ENCODE assay signal across 11 cellular contexts in the genomic region with DNA sequence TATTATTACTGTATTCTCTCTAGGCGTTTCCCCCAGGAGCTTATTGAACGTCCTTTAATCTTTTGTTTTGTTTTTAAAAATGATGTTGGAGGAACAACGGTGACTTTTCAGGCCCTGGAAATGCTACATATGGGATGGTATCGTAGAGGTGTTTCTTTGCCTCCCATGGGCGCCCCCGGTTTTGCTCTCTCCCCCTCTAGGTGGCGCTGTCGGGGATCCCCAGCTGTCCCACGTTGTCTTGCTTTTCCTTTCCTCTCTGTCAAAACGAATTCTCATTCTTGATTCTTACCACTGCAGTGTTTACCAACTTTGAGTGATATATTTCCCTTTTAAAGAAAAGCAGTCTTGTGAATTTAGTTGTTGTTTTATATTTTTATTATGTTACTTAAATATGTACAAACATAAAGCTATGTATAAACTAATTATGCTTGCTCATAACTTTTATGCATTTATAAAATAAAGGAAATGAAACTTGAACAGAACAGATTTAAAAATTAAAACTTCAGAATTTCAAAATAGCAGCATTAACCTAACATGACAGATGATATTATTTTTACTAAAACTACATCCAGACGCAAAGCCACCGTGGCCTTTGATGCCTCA.
DNase-seq lines count a peak whose midpoint lies in the region; ATAC-seq and TF ChIP-seq lines count a peak whose summit lies in the region.
"Had no signal": no experiment of that assay in that cellular context is flagged by ENCODE, and none has a peak within 500 bp of the region (broad histone marks: within the 10 kb centered on the region; RNA-seq: fewer than 3 reads in every experiment).

No MANE protein-coding gene starts in this region.

- H3K4me3 Mint-ChIP-seq in naive thymus-derived CD8-positive, alpha-beta T cell = no peak overlapping the region
- H3K4me3 Mint-ChIP-seq: activated B cell treated with CpG ODN at 0.5 μM for 24 hours, mesothelial cell of epicardium had no signal

- peaks cover 0 to 2% (median 0%) of the 10 kb centered on the region in 4 donors for H3K4me1 Mint-ChIP-seq in naive thymus-derived CD8-positive, alpha-beta T cell
- H3K4me1 Mint-ChIP-seq: activated B cell treated with CpG ODN at 0.5 μM for 24 hours, mesothelial cell of epicardium had no signal

- POLR2A ChIA-PET in naive thymus-derived CD8-positive, alpha-beta T cell (lab: Charles Lee) = no interaction called here

- 55 to 62% methylated on average over 12 of the region's 12 CpGs for WGBS in aorta, 2 donors

- H3K27me3 Mint-ChIP-seq in naive thymus-derived CD8-positive, alpha-beta T cell = peaks cover 3 to 29% (median 15%) of the 10 kb centered on the region in 5 donors

- DNase-seq in NCI-H1694 treated with DMSO at 0.1 percent for 48 hours (lab: John Stamatoyannopoulos, UW) (peak; percentile 20), NCI-H1694 (lab: John Stamatoyannopoulos, UW) (no peak), NB4 (ENCODE audit: low read depth) (peak; percentile 33), NCI-H146 (lab: John Stamatoyannopoulos, UW) (no peak), aorta (no peak)
- peak; percentile 16 for DNase-seq in activated naive CD4-positive, alpha-beta T cell treated with anti-CD3 and anti-CD28 coated beads, Interleukin-2, amount 50 U/mL, for 16 hours
- peak in 6 of 10 donors; percentile 2 to 9 (median 6) for DNase-seq in naive thymus-derived CD8-positive, alpha-beta T cell
- DNase-seq: activated B cell treated with CpG ODN at 0.5 μM for 24 hours had no signal

- H3K27ac Mint-ChIP-seq in naive thymus-derived CD8-positive, alpha-beta T cell = no peak overlapping the region
- H3K27ac Mint-ChIP-seq: activated B cell treated with CpG ODN at 0.5 μM for 24 hours, mesothelial cell of epicardium had no signal

- no peaks in the 10 kb centered on the region for H3K36me3 ChIP-seq in aorta (ENCODE audit: control insufficient read depth in 1 of 2, insufficient read depth in 2 of 2, low read length in 1 of 2)
- H3K36me3 ChIP-seq: BLaER1 had no signal

- no peak for ATAC-seq in naive thymus-derived CD8-positive, alpha-beta T cell
- ATAC-seq in aorta (ENCODE audit: low FRiP score) (no peak), HG03565 (IDR thresholded peaks at IDR 0.05; ENCODE audit: unreplicated experiment) (no peak)

- TF ChIP-seq POLR2A in NB4 (IDR thresholded peaks at IDR 0.05; ENCODE audit: extremely low read depth, insufficient read length) = no peak

- no peaks in the 10 kb centered on the region for H3K4me1 ChIP-seq in aorta (ENCODE audit: control insufficient read depth in 1 of 2, insufficient read depth in 2 of 2, low read length in 2 of 2)
- H3K4me1 ChIP-seq: BLaER1 had no signal

- no peaks in the 10 kb centered on the region for H3K27me3 ChIP-seq in aorta (ENCODE audit: control insufficient read depth in 1 of 2, insufficient read depth in 2 of 2, low read length in 1 of 2)
- H3K27me3 ChIP-seq: BLaER1 had no signal

- H3K4me3 ChIP-seq in NB4 (ENCODE audit: low read depth, low read length) (no peak overlapping the region), aorta (ENCODE audit: low read length in 2 of 2) (no peak overlapping the region)
- H3K4me3 ChIP-seq: BLaER1 had no signal

- peak; percentile 83 for TF ChIP-seq CTCF in NB4 (IDR thresholded peaks at IDR 0.05; ENCODE audit: low read depth, low read length)

- H3K27ac ChIP-seq in aorta (ENCODE audit: low read depth in 1 of 2, low read length in 2 of 2) = no peak overlapping the region
- H3K27ac ChIP-seq: BLaER1 had no signal

- no peaks in the 10 kb centered on the region for H3K9me3 ChIP-seq in aorta (ENCODE audit: control insufficient read depth, low read length)
- H3K9me3 ChIP-seq: BLaER1 had no signal

- intact Hi-C loops in aorta (cut with DNase I) = no loop called here

- H3K9me3 Mint-ChIP-seq in naive thymus-derived CD8-positive, alpha-beta T cell = no peaks in the 10 kb centered on the region

- H3K36me3 Mint-ChIP-seq in naive thymus-derived CD8-positive, alpha-beta T cell = no peaks in the 10 kb centered on the region
- H3K36me3 Mint-ChIP-seq: mesothelial cell of epicardium had no signal

Comparison
In these comparisons a context has a peak if more than half of its experiments do, and no peak if none do; other contexts are left out.
1. DNase-seq: peak in NCI-H1694 treated with DMSO at 0.1 percent for 48 hours (single experiment), NB4 (single experiment), activated naive CD4-positive, alpha-beta T cell treated with anti-CD3 and anti-CD28 coated beads, Interleukin-2, amount 50 U/mL, for 16 hours (single experiment) and naive thymus-derived CD8-positive, alpha-beta T cell (6 of 10); none in NCI-H1694 (single experiment), NCI-H146 (single experiment) and aorta (0 of 2).